ENCODE assay signal across 13 cellular contexts in genomic region chr4:173046818-173047217, GRCh38.
DNase-seq lines count a peak whose midpoint lies in the region; ATAC-seq and TF ChIP-seq lines count a peak whose summit lies in the region.
"Had no signal": no experiment of that assay in that cellular context is flagged by ENCODE, and none has a peak within 500 bp of the region (broad histone marks: within the 10 kb centered on the region; RNA-seq: fewer than 3 reads in every experiment).

No MANE protein-coding gene starts in this region.

- no peak for ATAC-seq in IMR-90 (ENCODE audit: low read depth)
- ATAC-seq in GM18520 (IDR thresholded peaks at IDR 0.05; ENCODE audit: unreplicated experiment): no peak
- no peak for ATAC-seq in HG03521 (IDR thresholded peaks at IDR 0.05; ENCODE audit: unreplicated experiment)

- TF ChIP-seq CTCF in 22Rv1 (IDR thresholded peaks at IDR 0.05) (no peak), IMR-90 (conservative IDR thresholded peaks at IDR 0.05; ENCODE audit: low read depth, low read length) (no peak), H9 (conservative IDR thresholded peaks at IDR 0.05) (no peak)

- BruUV-seq in IMR-90 (replicated peaks; lab: Mats Ljungman, UMichigan): no TSS peak

- no peak overlapping the region for H3K18ac ChIP-seq in IMR-90 (ENCODE audit: low read depth, low read length)
- no peak overlapping the region for H3K18ac ChIP-seq in H9 (ENCODE audit: insufficient read length, low read depth, low read length)

- H2BK5ac ChIP-seq in IMR-90 (ENCODE audit: low read depth, low read length, poor library complexity, severe bottlenecking) (no peak overlapping the region), H9 (ENCODE audit: insufficient read length, low read length) (no peak overlapping the region)

- H4K91ac ChIP-seq in IMR-90 (ENCODE audit: insufficient read depth, low read depth, low read length) (no peak overlapping the region), H9 (ENCODE audit: insufficient read length, low read depth, low read length) (no peak overlapping the region)

- H3K4me3 ChIP-seq in IMR-90 (ENCODE audit: insufficient read depth, low read depth, low read length): no peak overlapping the region
- H3K4me3 ChIP-seq: thoracic aorta had no signal

- peaks cover 0 to 4% (median 0%) of the 10 kb centered on the region in 3 experiments; a peak in 2 of 7 replicates for H3K36me3 Mint-ChIP-seq in H9 (ENCODE audit: insufficient read depth in 1 of 3, low read depth in 3 of 3)
- H3K36me3 Mint-ChIP-seq: naive B cell had no signal

- no peak overlapping the region for H2BK120ac ChIP-seq in IMR-90 (ENCODE audit: low read depth, low read length)
- no peak overlapping the region for H2BK120ac ChIP-seq in H9 (ENCODE audit: low read depth, low read length, poor library complexity, severe bottlenecking)

- POLR2A ChIA-PET in IMR-90 (lab: Charles Lee; ENCODE audit: unreplicated experiment): no interaction called here

- no peaks in the 10 kb centered on the region for H3K27me3 Mint-ChIP-seq in H9 (ENCODE audit: low read depth)

- no peak overlapping the region for H2BK20ac ChIP-seq in IMR-90 (ENCODE audit: low read depth, low read length)
- no peak overlapping the region for H2BK20ac ChIP-seq in H9 (ENCODE audit: low read depth, low read length, poor library complexity, severe bottlenecking)

- no peaks in the 10 kb centered on the region for H3K27me3 ChIP-seq in IMR-90 (ENCODE audit: control insufficient read depth, insufficient read depth, low read length)
- no peaks in the 10 kb centered on the region for H3K27me3 ChIP-seq in H9 (ENCODE audit: insufficient read depth, low read length)

- WGBS in IMR-90 (ENCODE audit: extremely low coverage in 2 of 2, insufficient read length in 1 of 2), 2 experiments: 57% methylated on average over 4 of the region's 5 CpGs; no CpG with 5 or more reads in 1 of the 2 experiments
- no CpG with 5 or more reads among the region's 5 CpGs for WGBS in H9 (ENCODE audit: extremely low coverage, insufficient read length, low lambda C conversion rate)

- H2BK12ac ChIP-seq in H9 (ENCODE audit: insufficient read length, low read depth, low read length): no peak overlapping the region

- H3T11ph ChIP-seq in H9 (ENCODE audit: low read length): no peak overlapping the region

- no peak overlapping the region for H2BK15ac ChIP-seq in IMR-90 (ENCODE audit: low read depth, low read length)
- no peak overlapping the region for H2BK15ac ChIP-seq in H9 (ENCODE audit: low read depth, low read length)

- H3K27ac ChIP-seq in 22Rv1 (peak overlapping the region; percentile 40), IMR-90 (ENCODE audit: insufficient read depth, low read length) (no peak overlapping the region), H9 (ENCODE audit: insufficient read length, low read depth, low read length) (no peak overlapping the region)
- H3K27ac ChIP-seq: thoracic aorta had no signal

- no peaks in the 10 kb centered on the region for H3K79me1 ChIP-seq in IMR-90 (ENCODE audit: low read depth in 1 of 2, low read length in 2 of 2)
- no peaks in the 10 kb centered on the region for H3K79me1 ChIP-seq in H9 (ENCODE audit: insufficient read depth, low read depth, low read length, poor library complexity, severe bottlenecking)

- CTCF ChIA-PET in IMR-90 (lab: Yijun Ruan, JAX): interaction anchor here (0.7 kb wide), 1 partner anchor 12 kb away, joined by 3 read pairs; no protein-coding TSS in a partner anchor

- peak; percentile 3 for DNase-seq in IMR-90
- peak; percentile 51 for DNase-seq in NCI-H748 treated with DMSO at 0.1 percent for 48 hours (lab: John Stamatoyannopoulos, UW)
- DNase-seq in glomerular visceral epithelial cell (ENCODE audit: extremely low spot score): peak; percentile 96
- no peak for DNase-seq in H9
- DNase-seq in HuH-7 (ENCODE audit: low spot score): no peak
- DNase-seq: caudate nucleus, MV-4-11, naive B cell had no signal

- H3K23ac ChIP-seq in IMR-90 (ENCODE audit: low read depth, low read length) (no peak overlapping the region), H9 (ENCODE audit: insufficient read length, low read depth, low read length) (no peak overlapping the region)

- no peaks in the 10 kb centered on the region for H3K79me2 ChIP-seq in H9 (ENCODE audit: insufficient read depth, low read length)

- H3K14ac ChIP-seq in IMR-90 (replicated peaks; ENCODE audit: low read depth, low read length) (no peak overlapping the region), H9 (ENCODE audit: insufficient read depth, low read length) (no peak overlapping the region)

- no peak for TF ChIP-seq RAD21 in IMR-90 (IDR thresholded peaks at IDR 0.05; ENCODE audit: low read length)

- dilution Hi-C loops in IMR-90 (cut with HindIII; ENCODE audit: low sequenced_read_pairs, unreplicated experiment): no loop called here

- no peak overlapping the region; a peak in 1 of 7 replicates for H3K27ac Mint-ChIP-seq in H9
- H3K27ac Mint-ChIP-seq: activated naive CD8-positive, alpha-beta T cell; naive B cell had no signal

- H2AK5ac ChIP-seq in IMR-90 (ENCODE audit: low read depth, low read length) (no peak overlapping the region), H9 (ENCODE audit: insufficient read length, low read length) (no peak overlapping the region)

- H3K4me1 ChIP-seq in IMR-90 (ENCODE audit: control insufficient read depth, insufficient read depth, low read length): no peaks in the 10 kb centered on the region
- H3K4me1 ChIP-seq in H9 (ENCODE audit: insufficient read depth, low read length): no peaks in the 10 kb centered on the region; the same call in 1 of the 2 replicates

- H3K4me1 Mint-ChIP-seq in H9: peaks cover 22 to 26% of the 10 kb centered on the region in 2 experiments
- H3K4me1 Mint-ChIP-seq: naive B cell had no signal

- intact Hi-C loops in IMR-90 (cut with micrococcal nuclease): no loop called here

- no peaks in the 10 kb centered on the region for H4K20me1 ChIP-seq in IMR-90 (ENCODE audit: insufficient read depth, low read length)
- H4K20me1 ChIP-seq in H9 (ENCODE audit: control insufficient read depth, insufficient read depth, insufficient read length): no peaks in the 10 kb centered on the region

- no peak overlapping the region for H3K4me3 Mint-ChIP-seq in H9
- H3K4me3 Mint-ChIP-seq: activated naive CD8-positive, alpha-beta T cell; naive B cell had no signal

- no peaks in the 10 kb centered on the region for H3K23me2 ChIP-seq in H9 (ENCODE audit: insufficient read length, low read depth, low read length, poor library complexity, severe bottlenecking)

- H3K4me2 ChIP-seq in IMR-90 (ENCODE audit: low read depth, low read length): no peak overlapping the region
- no peak overlapping the region for H3K4me2 ChIP-seq in H9 (ENCODE audit: insufficient read depth, insufficient read length, low read length)

- in situ Hi-C loops in IMR-90 (cut with MboI; ENCODE audit: low sequenced_read_pairs): no loop called here

- H2AK9ac ChIP-seq in IMR-90 (replicated peaks; ENCODE audit: low read depth, low read length, poor library complexity): no peak overlapping the region

- H3K4ac ChIP-seq in IMR-90 (ENCODE audit: low read depth, low read length) (no peak overlapping the region), H9 (ENCODE audit: low read depth, low read length) (no peak overlapping the region)

- H4K8ac ChIP-seq in IMR-90 (ENCODE audit: low read depth in 2 of 2, low read length in 2 of 2) (no peak overlapping the region), H9 (replicated peaks; ENCODE audit: insufficient read length, low read depth, low read length) (no peak overlapping the region)

- H3K9me3 Mint-ChIP-seq in H9: peaks cover 0 to 9% of the 10 kb centered on the region in 2 experiments

- no peak overlapping the region for H3K9ac ChIP-seq in IMR-90 (ENCODE audit: low read depth, low read length)
- no peak overlapping the region for H3K9ac ChIP-seq in H9 (ENCODE audit: extremely low read depth, insufficient read length, low read length)

- no peaks in the 10 kb centered on the region for H3K36me3 ChIP-seq in IMR-90 (ENCODE audit: control insufficient read depth, insufficient read depth, low read length)
- H3K36me3 ChIP-seq: thoracic aorta had no signal

- no peak overlapping the region for H2AFZ ChIP-seq in IMR-90 (replicated peaks; ENCODE audit: low read length, poor library complexity)
- no peak overlapping the region for H2AFZ ChIP-seq in H9 (ENCODE audit: low read length)

- H3K9me3 ChIP-seq in IMR-90 (ENCODE audit: control insufficient read depth, insufficient read depth, low read length): no peaks in the 10 kb centered on the region
- no peaks in the 10 kb centered on the region for H3K9me3 ChIP-seq in H9 (ENCODE audit: control insufficient read depth, low read depth, low read length)
- H3K9me3 ChIP-seq: thoracic aorta had no signal

- H4K5ac ChIP-seq in IMR-90 (ENCODE audit: low read depth, low read length) (no peak overlapping the region), H9 (ENCODE audit: insufficient read length, low read depth, low read length) (no peak overlapping the region)

- no peak for TF ChIP-seq POLR2A in IMR-90 (IDR thresholded peaks at IDR 0.05; ENCODE audit: low read depth, low read length)

- no peaks in the 10 kb centered on the region for H3K9me1 ChIP-seq in IMR-90 (ENCODE audit: insufficient read depth, low read length)

- H3K56ac ChIP-seq in IMR-90 (ENCODE audit: extremely low read depth, insufficient read depth, low read length) (no peak overlapping the region), H9 (ENCODE audit: insufficient read length, low read depth, low read length) (no peak overlapping the region)

TF ChIP-seq in IMR-90, 13 proteins besides CTCF, POLR2A, EP300 and RAD21 (continues in another document):
- TF ChIP-seq RCOR1 (IDR thresholded peaks at IDR 0.05; ENCODE audit: insufficient replicate concordance, low read length): no peak
- TF ChIP-seq CEBPB (IDR thresholded peaks at IDR 0.05; ENCODE audit: low read depth, low read length): no peak
- TF ChIP-seq FOS (IDR thresholded peaks at IDR 0.05; ENCODE audit: low read depth, low read length): no peak
- TF ChIP-seq MAFK (IDR thresholded peaks at IDR 0.05; ENCODE audit: low read depth, low read length): no peak
- TF ChIP-seq NFE2L2 (IDR thresholded peaks at IDR 0.05; ENCODE audit: low read depth, low read length): no peak
- TF ChIP-seq USF2 (IDR thresholded peaks at IDR 0.05; ENCODE audit: low read depth, low read length): no peak

Comparison
In these comparisons a context has a peak if more than half of its experiments do, and no peak if none do; other contexts are left out.
1. DNase-seq: peak in IMR-90 (single experiment), NCI-H748 treated with DMSO at 0.1 percent for 48 hours (single experiment) and glomerular visceral epithelial cell (single experiment); none in H9 (single experiment) and HuH-7 (single experiment).